ENCODE assay signal across 39 cellular contexts in the genomic region with DNA sequence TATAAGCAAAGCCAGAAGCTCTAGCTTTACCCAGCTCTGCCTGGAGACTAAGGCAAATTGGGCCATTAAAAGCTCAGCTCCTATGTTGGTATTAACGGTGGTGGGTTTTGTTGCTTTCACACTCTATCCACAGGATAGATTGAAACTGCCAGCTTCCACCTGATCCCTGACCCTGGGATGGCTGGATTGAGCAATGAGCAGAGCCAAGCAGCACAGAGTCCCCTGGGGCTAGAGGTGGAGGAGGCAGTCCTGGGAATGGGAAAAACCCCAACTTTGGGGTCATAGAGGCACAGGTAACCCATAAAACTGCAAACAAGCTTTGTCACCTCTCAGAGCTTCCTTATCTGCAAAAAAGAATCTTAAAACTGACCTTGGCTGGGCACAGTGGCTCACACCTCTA. TPM values are rescaled to one million over a fixed set of nuclear protein-coding genes. Genes with fewer than 3 reads are reported as not detected.
"Had no signal": no experiment of that assay in that cellular context is flagged by ENCODE, and none has a peak within 500 bp of the region (broad histone marks: within the 10 kb centered on the region; RNA-seq: fewer than 3 reads in every experiment).

No MANE protein-coding gene starts in this region.

- ATAC-seq: activated CD4-positive, CD25-positive, alpha-beta regulatory T cell treated with anti-CD3 and anti-CD28 coated beads, Interleukin-2, amount 50 U/mL, for 24 hours; gastroesophageal sphincter; left cardiac atrium; naive thymus-derived CD4-positive, alpha-beta T cell; stimulated activated memory B cell treated with anti-CD40 and anti-IgM and Interleukin-4, amounts not matched to agents 10 μg/mL and 1 μg/mL and 100 μg/mL, for 72 hours; stimulated activated naive CD8-positive, alpha-beta T cell treated with anti-CD3 and anti-CD28 coated beads, Interleukin-15, amount 100 ng/mL, for 72 hours had no signal

- H3K9me3 ChIP-seq: adrenal gland, gastroesophageal sphincter, upper lobe of left lung had no signal

- H3K9ac ChIP-seq: parathyroid adenoma had no signal

- H3K4me3 Mint-ChIP-seq: activated naive CD4-positive, alpha-beta T cell treated with anti-CD3 and anti-CD28 coated beads for 36 hours; activated naive CD8-positive, alpha-beta T cell treated with anti-CD3 and anti-CD28 coated beads for 36 hours; brain; naive thymus-derived CD4-positive, alpha-beta T cell; neural crest cell; stimulated activated memory B cell treated with anti-CD40 and anti-IgM and Interleukin-4, amounts not matched to agents 10 μg/mL and 1 μg/mL and 100 μg/mL, for 72 hours; stimulated activated naive CD8-positive, alpha-beta T cell treated with anti-CD3 and anti-CD28 coated beads, Interleukin-15, amount 100 ng/mL, for 72 hours; T-helper 1 cell treated with Interleukin-12 subunit alpha and Interleukin-12 subunit beta and Interleukin-4 antibody, amounts not matched to agents 30 μg/mL and 1 μg/mL, for 36 hours had no signal

- H3K4me3 ChIP-seq: adrenal gland, coronary artery, dorsolateral prefrontal cortex, gastroesophageal sphincter, upper lobe of left lung had no signal

- DNase-seq: activated CD4-positive, alpha-beta T cell treated with anti-CD3 and anti-CD28 coated beads for 48 hours; activated CD4-positive, alpha-beta T cell treated with anti-CD3 and anti-CD28 coated beads, Interleukin-2, amount 50 U/mL, for 48 hours; activated CD8-positive, alpha-beta memory T cell treated with anti-CD3 and anti-CD28 coated beads for 24 hours; activated effector memory CD4-positive, alpha-beta T cell treated with Interleukin-2 at 50 U/mL for 16 hours; activated naive CD4-positive, alpha-beta T cell treated with anti-CD3 and anti-CD28 coated beads for 36 hours; activated naive CD8-positive, alpha-beta T cell treated with anti-CD3 and anti-CD28 coated beads for 36 hours; aorta; dorsolateral prefrontal cortex; effector memory CD4-positive, alpha-beta T cell; hippocampal formation; left cardiac atrium; midbrain; naive thymus-derived CD4-positive, alpha-beta T cell; nucleus accumbens; stimulated activated CD4-positive, alpha-beta T cell treated with anti-CD3 and anti-CD28 coated beads, Interleukin-12 subunit alpha, Interleukin-12 subunit beta, amount 100 ng/mL, for 4 hours; stimulated activated CD4-positive, alpha-beta T cell treated with anti-CD3 and anti-CD28 coated beads, Interleukin-4, amount 100 ng/mL, for 1 hour; stimulated activated naive CD8-positive, alpha-beta T cell treated with anti-CD3 and anti-CD28 coated beads, Interleukin-15, amount 100 ng/mL, for 72 hours; substantia nigra; T-helper 9 cell; upper lobe of left lung; WERI-Rb-1 had no signal

- H3K27ac ChIP-seq: adrenal gland, coronary artery, dorsolateral prefrontal cortex, gastroesophageal sphincter, upper lobe of left lung, WERI-Rb-1 had no signal

- H3K27me3 ChIP-seq: adrenal gland, dorsolateral prefrontal cortex, gastroesophageal sphincter, upper lobe of left lung had no signal

- H3K36me3 Mint-ChIP-seq: activated naive CD8-positive, alpha-beta T cell treated with anti-CD3 and anti-CD28 coated beads for 36 hours; brain; naive thymus-derived CD4-positive, alpha-beta T cell; stimulated activated memory B cell treated with anti-CD40 and anti-IgM and Interleukin-4, amounts not matched to agents 10 μg/mL and 1 μg/mL and 100 μg/mL, for 72 hours had no signal

- H3K9me3 Mint-ChIP-seq: activated naive CD4-positive, alpha-beta T cell treated with anti-CD3 and anti-CD28 coated beads for 36 hours; activated naive CD8-positive, alpha-beta T cell treated with anti-CD3 and anti-CD28 coated beads for 36 hours; naive thymus-derived CD4-positive, alpha-beta T cell; neural crest cell; stimulated activated memory B cell treated with anti-CD40 and anti-IgM and Interleukin-4, amounts not matched to agents 10 μg/mL and 1 μg/mL and 100 μg/mL, for 72 hours; stimulated activated naive CD8-positive, alpha-beta T cell treated with anti-CD3 and anti-CD28 coated beads, Interleukin-15, amount 100 ng/mL, for 72 hours; T-helper 1 cell treated with Interleukin-12 subunit alpha and Interleukin-12 subunit beta and Interleukin-4 antibody, amounts not matched to agents 30 μg/mL and 1 μg/mL, for 36 hours had no signal

- H3K4me1 Mint-ChIP-seq: stimulated activated memory B cell treated with anti-CD40 and anti-IgM and Interleukin-4, amounts not matched to agents 10 μg/mL and 1 μg/mL and 100 μg/mL, for 72 hours had no signal

- H3K27ac Mint-ChIP-seq: activated naive CD4-positive, alpha-beta T cell treated with anti-CD3 and anti-CD28 coated beads for 36 hours; activated naive CD8-positive, alpha-beta T cell treated with anti-CD3 and anti-CD28 coated beads for 36 hours; naive thymus-derived CD4-positive, alpha-beta T cell; stimulated activated memory B cell treated with anti-CD40 and anti-IgM and Interleukin-4, amounts not matched to agents 10 μg/mL and 1 μg/mL and 100 μg/mL, for 72 hours; stimulated activated naive CD8-positive, alpha-beta T cell treated with anti-CD3 and anti-CD28 coated beads, Interleukin-15, amount 100 ng/mL, for 72 hours; T-helper 1 cell treated with Interleukin-12 subunit alpha and Interleukin-12 subunit beta and Interleukin-4 antibody, amounts not matched to agents 30 μg/mL and 1 μg/mL, for 36 hours had no signal

- H3K27me3 Mint-ChIP-seq: activated naive CD8-positive, alpha-beta T cell treated with anti-CD3 and anti-CD28 coated beads for 36 hours; stimulated activated naive CD8-positive, alpha-beta T cell treated with anti-CD3 and anti-CD28 coated beads, Interleukin-15, amount 100 ng/mL, for 72 hours had no signal

- H3K79me2 ChIP-seq: parathyroid adenoma had no signal

- H3K36me3 ChIP-seq: adrenal gland, gastroesophageal sphincter, upper lobe of left lung, WERI-Rb-1 had no signal

RNA-seq across cellular contexts. Expression of a gene that starts 6.6 kb away (rescaled TPM):
- total RNA-seq: activated naive CD4-positive, alpha-beta T cell treated with anti-CD3 and anti-CD28 coated beads for 36 hours; activated naive CD8-positive, alpha-beta T cell treated with anti-CD3 and anti-CD28 coated beads for 36 hours; adrenal gland; cardiac septum; cerebellum; fibroblast of lung; fibroblast of villous mesenchyme; gastroesophageal sphincter; left cardiac atrium; lower leg skin; naive thymus-derived CD4-positive, alpha-beta T cell; neural crest cell; pulmonary artery endothelial cell; skeletal muscle tissue; upper lobe of left lung had no signal
- polyA plus RNA-seq: adrenal gland; aorta; esophagus; fibroblast of lung; keratinocyte; naive thymus-derived CD4-positive, alpha-beta T cell had no signal

RNA-seq across cellular contexts. Expression of a gene that starts 7.9 kb away (rescaled TPM):
- total RNA-seq: activated naive CD4-positive, alpha-beta T cell treated with anti-CD3 and anti-CD28 coated beads for 36 hours; activated naive CD8-positive, alpha-beta T cell treated with anti-CD3 and anti-CD28 coated beads for 36 hours; adrenal gland; aorta; cardiac septum; cerebellum; dorsolateral prefrontal cortex; fibroblast of lung; fibroblast of villous mesenchyme; gastroesophageal sphincter; left cardiac atrium; lower leg skin; naive thymus-derived CD4-positive, alpha-beta T cell; neural crest cell; pulmonary artery endothelial cell; skeletal muscle tissue; upper lobe of left lung had no signal
- polyA plus RNA-seq: adrenal gland; aorta; esophagus; fibroblast of lung; keratinocyte; naive thymus-derived CD4-positive, alpha-beta T cell had no signal
